In the genomic region with DNA sequence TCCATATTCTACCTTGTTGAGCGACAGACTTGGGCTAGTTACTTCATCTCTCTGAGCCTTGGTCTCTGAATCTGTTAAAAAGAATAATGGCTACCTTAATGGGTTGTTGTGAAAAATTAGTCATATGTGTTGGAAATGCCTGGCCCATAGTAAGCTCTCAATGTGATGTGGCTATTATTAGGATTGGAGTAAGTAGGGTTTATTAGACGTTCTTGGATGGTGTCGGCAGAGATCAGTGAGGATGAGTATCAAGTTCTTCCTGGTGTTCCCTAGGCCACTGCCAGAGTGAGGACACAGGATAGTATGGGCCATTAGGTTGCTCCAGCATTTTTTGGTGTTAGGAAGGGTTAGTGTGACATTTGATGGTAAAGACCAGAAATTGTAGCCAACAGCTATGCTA, we compare ENCODE assay signal across 2 cellular contexts.
TF ChIP-seq lines count a peak whose summit lies in the region.

No MANE protein-coding gene starts in this region.

TF ChIP-seq in HEK293, 187 proteins besides CTCF, POLR2A, EP300 and RAD21 (continued from another document):
- TF ChIP-seq, protein P1, sequence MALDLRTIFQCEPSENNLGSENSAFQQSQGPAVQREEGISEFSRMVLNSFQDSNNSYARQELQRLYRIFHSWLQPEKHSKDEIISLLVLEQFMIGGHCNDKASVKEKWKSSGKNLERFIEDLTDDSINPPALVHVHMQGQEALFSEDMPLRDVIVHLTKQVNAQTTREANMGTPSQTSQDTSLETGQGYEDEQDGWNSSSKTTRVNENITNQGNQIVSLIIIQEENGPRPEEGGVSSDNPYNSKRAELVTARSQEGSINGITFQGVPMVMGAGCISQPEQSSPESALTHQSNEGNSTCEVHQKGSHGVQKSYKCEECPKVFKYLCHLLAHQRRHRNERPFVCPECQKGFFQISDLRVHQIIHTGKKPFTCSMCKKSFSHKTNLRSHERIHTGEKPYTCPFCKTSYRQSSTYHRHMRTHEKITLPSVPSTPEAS (tag by site-specific recombination; IDR thresholded peaks at IDR 0.05), result no peak
- no peak for TF ChIP-seq ZNF677 (tag by site-specific recombination; IDR thresholded peaks at IDR 0.05)
- TF ChIP-seq ZNF792 (tag by site-specific recombination; IDR thresholded peaks at IDR 0.05), result no peak

TF ChIP-seq in GM12878, 131 proteins besides CTCF, POLR2A, EP300 and RAD21 (continued from another document):
- TF ChIP-seq, protein P2, sequence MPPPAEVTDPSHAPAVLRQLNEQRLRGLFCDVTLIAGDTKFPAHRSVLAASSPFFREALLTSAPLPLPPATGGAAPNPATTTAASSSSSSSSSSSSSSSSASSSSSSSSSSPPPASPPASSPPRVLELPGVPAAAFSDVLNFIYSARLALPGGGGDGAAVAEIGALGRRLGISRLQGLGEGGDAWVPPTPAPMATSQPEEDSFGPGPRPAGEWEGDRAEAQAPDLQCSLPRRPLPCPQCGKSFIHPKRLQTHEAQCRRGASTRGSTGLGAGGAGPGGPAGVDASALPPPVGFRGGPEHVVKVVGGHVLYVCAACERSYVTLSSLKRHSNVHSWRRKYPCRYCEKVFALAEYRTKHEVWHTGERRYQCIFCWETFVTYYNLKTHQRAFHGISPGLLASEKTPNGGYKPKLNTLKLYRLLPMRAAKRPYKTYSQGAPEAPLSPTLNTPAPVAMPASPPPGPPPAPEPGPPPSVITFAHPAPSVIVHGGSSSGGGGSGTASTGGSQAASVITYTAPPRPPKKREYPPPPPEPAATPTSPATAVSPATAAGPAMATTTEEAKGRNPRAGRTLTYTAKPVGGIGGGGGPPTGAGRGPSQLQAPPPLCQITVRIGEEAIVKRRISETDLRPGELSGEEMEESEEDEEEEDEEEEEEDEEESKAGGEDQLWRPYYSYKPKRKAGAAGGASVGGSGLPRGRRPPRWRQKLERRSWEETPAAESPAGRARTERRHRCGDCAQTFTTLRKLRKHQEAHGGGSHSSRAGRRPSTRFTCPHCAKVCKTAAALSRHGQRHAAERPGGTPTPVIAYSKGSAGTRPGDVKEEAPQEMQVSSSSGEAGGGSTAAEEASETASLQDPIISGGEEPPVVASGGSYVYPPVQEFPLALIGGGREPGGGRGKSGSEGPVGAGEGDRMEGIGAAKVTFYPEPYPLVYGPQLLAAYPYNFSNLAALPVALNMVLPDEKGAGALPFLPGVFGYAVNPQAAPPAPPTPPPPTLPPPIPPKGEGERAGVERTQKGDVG (CRISPR knock-in tag; IDR thresholded peaks at IDR 0.05), result no peak
- TF ChIP-seq ZNF24 (IDR thresholded peaks at IDR 0.05) (no peak), HDGF (IDR thresholded peaks at IDR 0.05) (no peak), JUNB (IDR thresholded peaks at IDR 0.05) (no peak), CREM (IDR thresholded peaks at IDR 0.05; ENCODE audit: low read depth) (no peak), FOXK2 (IDR thresholded peaks at IDR 0.05) (no peak)
- TF ChIP-seq, protein P3, sequence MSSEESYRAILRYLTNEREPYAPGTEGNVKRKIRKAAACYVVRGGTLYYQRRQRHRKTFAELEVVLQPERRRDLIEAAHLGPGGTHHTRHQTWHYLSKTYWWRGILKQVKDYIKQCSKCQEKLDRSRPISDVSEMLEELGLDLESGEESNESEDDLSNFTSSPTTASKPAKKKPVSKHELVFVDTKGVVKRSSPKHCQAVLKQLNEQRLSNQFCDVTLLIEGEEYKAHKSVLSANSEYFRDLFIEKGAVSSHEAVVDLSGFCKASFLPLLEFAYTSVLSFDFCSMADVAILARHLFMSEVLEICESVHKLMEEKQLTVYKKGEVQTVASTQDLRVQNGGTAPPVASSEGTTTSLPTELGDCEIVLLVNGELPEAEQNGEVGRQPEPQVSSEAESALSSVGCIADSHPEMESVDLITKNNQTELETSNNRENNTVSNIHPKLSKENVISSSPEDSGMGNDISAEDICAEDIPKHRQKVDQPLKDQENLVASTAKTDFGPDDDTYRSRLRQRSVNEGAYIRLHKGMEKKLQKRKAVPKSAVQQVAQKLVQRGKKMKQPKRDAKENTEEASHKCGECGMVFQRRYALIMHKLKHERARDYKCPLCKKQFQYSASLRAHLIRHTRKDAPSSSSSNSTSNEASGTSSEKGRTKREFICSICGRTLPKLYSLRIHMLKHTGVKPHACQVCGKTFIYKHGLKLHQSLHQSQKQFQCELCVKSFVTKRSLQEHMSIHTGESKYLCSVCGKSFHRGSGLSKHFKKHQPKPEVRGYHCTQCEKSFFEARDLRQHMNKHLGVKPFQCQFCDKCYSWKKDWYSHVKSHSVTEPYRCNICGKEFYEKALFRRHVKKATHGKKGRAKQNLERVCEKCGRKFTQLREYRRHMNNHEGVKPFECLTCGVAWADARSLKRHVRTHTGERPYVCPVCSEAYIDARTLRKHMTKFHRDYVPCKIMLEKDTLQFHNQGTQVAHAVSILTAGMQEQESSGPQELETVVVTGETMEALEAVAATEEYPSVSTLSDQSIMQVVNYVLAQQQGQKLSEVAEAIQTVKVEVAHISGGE (CRISPR knock-in tag; IDR thresholded peaks at IDR 0.05), result no peak
- TF ChIP-seq, protein P4, sequence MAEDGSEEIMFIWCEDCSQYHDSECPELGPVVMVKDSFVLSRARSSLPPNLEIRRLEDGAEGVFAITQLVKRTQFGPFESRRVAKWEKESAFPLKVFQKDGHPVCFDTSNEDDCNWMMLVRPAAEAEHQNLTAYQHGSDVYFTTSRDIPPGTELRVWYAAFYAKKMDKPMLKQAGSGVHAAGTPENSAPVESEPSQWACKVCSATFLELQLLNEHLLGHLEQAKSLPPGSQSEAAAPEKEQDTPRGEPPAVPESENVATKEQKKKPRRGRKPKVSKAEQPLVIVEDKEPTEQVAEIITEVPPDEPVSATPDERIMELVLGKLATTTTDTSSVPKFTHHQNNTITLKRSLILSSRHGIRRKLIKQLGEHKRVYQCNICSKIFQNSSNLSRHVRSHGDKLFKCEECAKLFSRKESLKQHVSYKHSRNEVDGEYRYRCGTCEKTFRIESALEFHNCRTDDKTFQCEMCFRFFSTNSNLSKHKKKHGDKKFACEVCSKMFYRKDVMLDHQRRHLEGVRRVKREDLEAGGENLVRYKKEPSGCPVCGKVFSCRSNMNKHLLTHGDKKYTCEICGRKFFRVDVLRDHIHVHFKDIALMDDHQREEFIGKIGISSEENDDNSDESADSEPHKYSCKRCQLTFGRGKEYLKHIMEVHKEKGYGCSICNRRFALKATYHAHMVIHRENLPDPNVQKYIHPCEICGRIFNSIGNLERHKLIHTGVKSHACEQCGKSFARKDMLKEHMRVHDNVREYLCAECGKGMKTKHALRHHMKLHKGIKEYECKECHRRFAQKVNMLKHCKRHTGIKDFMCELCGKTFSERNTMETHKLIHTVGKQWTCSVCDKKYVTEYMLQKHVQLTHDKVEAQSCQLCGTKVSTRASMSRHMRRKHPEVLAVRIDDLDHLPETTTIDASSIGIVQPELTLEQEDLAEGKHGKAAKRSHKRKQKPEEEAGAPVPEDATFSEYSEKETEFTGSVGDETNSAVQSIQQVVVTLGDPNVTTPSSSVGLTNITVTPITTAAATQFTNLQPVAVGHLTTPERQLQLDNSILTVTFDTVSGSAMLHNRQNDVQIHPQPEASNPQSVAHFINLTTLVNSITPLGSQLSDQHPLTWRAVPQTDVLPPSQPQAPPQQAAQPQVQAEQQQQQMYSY (CRISPR knock-in tag; IDR thresholded peaks at IDR 0.05), result no peak
